ENCODE assay signal across 11 cellular contexts in genomic region chr10:103449208-103450144, GRCh38. TPM values are rescaled to one million over a fixed set of nuclear protein-coding genes. Genes with fewer than 3 reads are reported as not detected.
A peak's percentile ranks its signal among the peaks of the same experiment; 100 is the strongest.
DNase-seq lines count a peak whose midpoint lies in the region; ATAC-seq and TF ChIP-seq lines count a peak whose summit lies in the region.
"Had no signal": no experiment of that assay in that cellular context is flagged by ENCODE, and none has a peak within 500 bp of the region (broad histone marks: within the 10 kb centered on the region; RNA-seq: fewer than 3 reads in every experiment).

No MANE protein-coding gene starts in this region.

- TF ChIP-seq CTCF in heart right ventricle (IDR thresholded peaks at IDR 0.05) (no peak), colonic mucosa (IDR thresholded peaks at IDR 0.05) (no peak), nephron (IDR thresholded peaks at IDR 0.05; ENCODE audit: unreplicated experiment in 3 of 3) (no peak), vagina (IDR thresholded peaks at IDR 0.05) (no peak)

- intact Hi-C loops in heart right ventricle (cut with DNase I), result no loop called here
- intact Hi-C loops in cardiac septum (cut with DNase I), result no loop called here
- intact Hi-C loops in colonic mucosa (cut with DNase I), result no loop called here
- intact Hi-C loops in vagina (cut with DNase I), result no loop called here

- H3K36me3 ChIP-seq in heart right ventricle (peaks cover 3 to 62% (median 30%) of the 10 kb centered on the region in 9 donors), colonic mucosa (no peaks in the 10 kb centered on the region), vagina (peaks cover 0 to 45% of the 10 kb centered on the region in 2 donors)

- TF ChIP-seq POLR2A in vagina (IDR thresholded peaks at IDR 0.05), result no peak

- H3K9ac ChIP-seq in colonic mucosa (ENCODE audit: low read depth in 2 of 2, low read length in 2 of 2), result peak overlapping the region in 1 of 2 donors; percentile 30

- H3K9me3 Mint-ChIP-seq in nephron, result no peaks in the 10 kb centered on the region

- peaks cover 4% of the 10 kb centered on the region for H3K27me3 Mint-ChIP-seq in nephron (ENCODE audit: low read depth)

- peaks cover 29 to 77% (median 71%) of the 10 kb centered on the region in 9 donors for H3K4me1 ChIP-seq in heart right ventricle
- peaks cover 9% of the 10 kb centered on the region for H3K4me1 ChIP-seq in colonic mucosa
- peaks cover 76% of the 10 kb centered on the region for H3K4me1 ChIP-seq in vagina

- ATAC-seq in heart right ventricle (no peak), HG03280 (IDR thresholded peaks at IDR 0.05; ENCODE audit: unreplicated experiment) (no peak)

- DNase-seq in heart right ventricle (no peak), cardiac septum (ENCODE audit: low spot score) (no peak), colonic mucosa (no peak), vagina (ENCODE audit: extremely low spot score in 2 of 2) (no peak), NCI-H82 (lab: John Stamatoyannopoulos, UW) (no peak), NCI-H226 (no peak)
- DNase-seq: NCI-H146, SHP77 treated with DMSO at 0.1 percent for 48 hours had no signal

- H3K27ac ChIP-seq in heart right ventricle (peak overlapping the region in 9 of 10 donors; percentile 55 to 98 (median 95)), colonic mucosa (peak overlapping the region; percentile 7), vagina (peak overlapping the region; percentile 89)

- WGBS in heart right ventricle, 2 donors, result 82 to 87% methylated on average over 34 of the region's 34 CpGs

- H3K36me3 Mint-ChIP-seq in nephron (ENCODE audit: low read depth), result peaks cover 29% of the 10 kb centered on the region

- peak overlapping the region; percentile 20 to 47 (median 26) for H3K4me3 Mint-ChIP-seq in nephron

- H3K4me1 Mint-ChIP-seq in nephron, result peaks cover 6% of the 10 kb centered on the region

- H3K9me3 ChIP-seq in heart right ventricle (no peaks in the 10 kb centered on the region), colonic mucosa (no peaks in the 10 kb centered on the region), vagina (no peaks in the 10 kb centered on the region)

- peak overlapping the region; percentile 14 to 89 (median 82) for H3K4me3 ChIP-seq in heart right ventricle
- H3K4me3 ChIP-seq in colonic mucosa, result no peak overlapping the region
- H3K4me3 ChIP-seq in vagina, result peak overlapping the region; percentile 71 to 76

- H3K27ac Mint-ChIP-seq in nephron, result no peak overlapping the region

- H3K27me3 ChIP-seq in heart right ventricle (peaks cover 0 to 5% (median 0%) of the 10 kb centered on the region in 7 donors), colonic mucosa (no peaks in the 10 kb centered on the region), vagina (no peaks in the 10 kb centered on the region)

RNA-seq across cellular contexts. Expression of gene CALHM2, which starts 2.7 kb away (rescaled TPM):
- total RNA-seq in heart right ventricle, result 10 to 100 TPM in 6 of 10 donors, 1 to 10 TPM in 4; 5.2 to 17.7 (median 10.9) TPM
- polyA plus RNA-seq in heart right ventricle, result 10 to 100 TPM; 12.1 to 23.5 TPM
- total RNA-seq in cardiac septum, result 12.7 TPM
- total RNA-seq in colonic mucosa, result 1 to 10 TPM; 3.5 to 8.0 TPM
- 94.3 TPM for total RNA-seq in vagina

RNA-seq across cellular contexts. Expression of gene CALHM1, which starts 9.2 kb away (rescaled TPM):
- total RNA-seq in heart right ventricle (not detected), cardiac septum (not detected), colonic mucosa (not detected), vagina (not detected)
- not detected for polyA plus RNA-seq in heart right ventricle
- total RNA-seq: dermis blood vessel endothelial cell had no signal

RNA-seq across cellular contexts. Expression of gene CALHM3, which starts 29.6 kb away (rescaled TPM):
- total RNA-seq in heart right ventricle (not detected), cardiac septum (not detected), colonic mucosa (not detected), vagina (not detected)
- not detected for polyA plus RNA-seq in heart right ventricle
- total RNA-seq: dermis blood vessel endothelial cell had no signal

RNA-seq across cellular contexts. Expression of gene NEURL1, which starts 44.0 kb away (rescaled TPM):
- total RNA-seq in heart right ventricle, result 1 to 10 TPM in 1 of 10 donors, under 1 TPM in 7, not detected in 2; 0.05 to 1.0 (median 0.21) TPM
- under 1 TPM in 1 of 2 donors, not detected in 1; 0.06 TPM for polyA plus RNA-seq in heart right ventricle
- 0.54 TPM for total RNA-seq in cardiac septum
- total RNA-seq in colonic mucosa, result 10 to 100 TPM; 40.2 to 46.1 TPM
- 4.2 TPM for total RNA-seq in vagina
- total RNA-seq: dermis blood vessel endothelial cell had no signal

RNA-seq across cellular contexts. Expression of gene PDCD11, which starts 53.0 kb away (rescaled TPM):
- total RNA-seq in heart right ventricle, result 10 to 100 TPM in 8 of 10 donors, 1 to 10 TPM in 2; 9.4 to 16.9 (median 12.7) TPM
- polyA plus RNA-seq in heart right ventricle, result 10 to 100 TPM; 10.9 to 15.1 TPM
- 15.5 TPM for total RNA-seq in cardiac septum
- total RNA-seq in colonic mucosa, result 10 to 100 TPM; 14.9 to 33.6 TPM
- 22.8 TPM for total RNA-seq in vagina

Comparison
In these comparisons a context has a peak if more than half of its experiments do, and no peak if none do; other contexts are left out.
1. H3K27ac ChIP-seq: peak in every context shown above with its lines; median percentile 95 in heart right ventricle; 89 in vagina; 7 in colonic mucosa.